ENCODE assay signal across 1 cellular context in genomic region chr9:133979921-133980863, GRCh38.
TF ChIP-seq lines count a peak whose summit lies in the region.

No MANE protein-coding gene starts in this region.

TF ChIP-seq in GM23338, 12 proteins besides CTCF, POLR2A, EP300 and RAD21:
- TF ChIP-seq, protein P1, sequence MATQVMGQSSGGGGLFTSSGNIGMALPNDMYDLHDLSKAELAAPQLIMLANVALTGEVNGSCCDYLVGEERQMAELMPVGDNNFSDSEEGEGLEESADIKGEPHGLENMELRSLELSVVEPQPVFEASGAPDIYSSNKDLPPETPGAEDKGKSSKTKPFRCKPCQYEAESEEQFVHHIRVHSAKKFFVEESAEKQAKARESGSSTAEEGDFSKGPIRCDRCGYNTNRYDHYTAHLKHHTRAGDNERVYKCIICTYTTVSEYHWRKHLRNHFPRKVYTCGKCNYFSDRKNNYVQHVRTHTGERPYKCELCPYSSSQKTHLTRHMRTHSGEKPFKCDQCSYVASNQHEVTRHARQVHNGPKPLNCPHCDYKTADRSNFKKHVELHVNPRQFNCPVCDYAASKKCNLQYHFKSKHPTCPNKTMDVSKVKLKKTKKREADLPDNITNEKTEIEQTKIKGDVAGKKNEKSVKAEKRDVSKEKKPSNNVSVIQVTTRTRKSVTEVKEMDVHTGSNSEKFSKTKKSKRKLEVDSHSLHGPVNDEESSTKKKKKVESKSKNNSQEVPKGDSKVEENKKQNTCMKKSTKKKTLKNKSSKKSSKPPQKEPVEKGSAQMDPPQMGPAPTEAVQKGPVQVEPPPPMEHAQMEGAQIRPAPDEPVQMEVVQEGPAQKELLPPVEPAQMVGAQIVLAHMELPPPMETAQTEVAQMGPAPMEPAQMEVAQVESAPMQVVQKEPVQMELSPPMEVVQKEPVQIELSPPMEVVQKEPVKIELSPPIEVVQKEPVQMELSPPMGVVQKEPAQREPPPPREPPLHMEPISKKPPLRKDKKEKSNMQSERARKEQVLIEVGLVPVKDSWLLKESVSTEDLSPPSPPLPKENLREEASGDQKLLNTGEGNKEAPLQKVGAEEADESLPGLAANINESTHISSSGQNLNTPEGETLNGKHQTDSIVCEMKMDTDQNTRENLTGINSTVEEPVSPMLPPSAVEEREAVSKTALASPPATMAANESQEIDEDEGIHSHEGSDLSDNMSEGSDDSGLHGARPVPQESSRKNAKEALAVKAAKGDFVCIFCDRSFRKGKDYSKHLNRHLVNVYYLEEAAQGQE (IDR thresholded peaks at IDR 0.05; ENCODE audit: unreplicated experiment) = no peak
- TF ChIP-seq CREB1 (CRISPR knock-in tag; IDR thresholded peaks at IDR 0.05; ENCODE audit: low read depth) = no peak
- TF ChIP-seq, protein P2, sequence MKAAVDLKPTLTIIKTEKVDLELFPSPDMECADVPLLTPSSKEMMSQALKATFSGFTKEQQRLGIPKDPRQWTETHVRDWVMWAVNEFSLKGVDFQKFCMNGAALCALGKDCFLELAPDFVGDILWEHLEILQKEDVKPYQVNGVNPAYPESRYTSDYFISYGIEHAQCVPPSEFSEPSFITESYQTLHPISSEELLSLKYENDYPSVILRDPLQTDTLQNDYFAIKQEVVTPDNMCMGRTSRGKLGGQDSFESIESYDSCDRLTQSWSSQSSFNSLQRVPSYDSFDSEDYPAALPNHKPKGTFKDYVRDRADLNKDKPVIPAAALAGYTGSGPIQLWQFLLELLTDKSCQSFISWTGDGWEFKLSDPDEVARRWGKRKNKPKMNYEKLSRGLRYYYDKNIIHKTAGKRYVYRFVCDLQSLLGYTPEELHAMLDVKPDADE (IDR thresholded peaks at IDR 0.05) = no peak
- no peak for TF ChIP-seq ZNF331 (CRISPR knock-in tag; IDR thresholded peaks at IDR 0.05; ENCODE audit: low read depth)
- no peak for TF ChIP-seq POLR2AphosphoS5 (IDR thresholded peaks at IDR 0.05; ENCODE audit: low read depth)
- TF ChIP-seq JUNB (IDR thresholded peaks at IDR 0.05; ENCODE audit: unreplicated experiment) = no peak
- TF ChIP-seq EZH2 (IDR thresholded peaks at IDR 0.05; ENCODE audit: low read depth, unreplicated experiment) = no peak
- no peak for TF ChIP-seq EZH2phosphoT487 (IDR thresholded peaks at IDR 0.05; ENCODE audit: unreplicated experiment)
- TF ChIP-seq NANOG (IDR thresholded peaks at IDR 0.05; ENCODE audit: borderline replicate concordance) = no peak
- no peak for TF ChIP-seq ZNF462 (CRISPR knock-in tag; IDR thresholded peaks at IDR 0.05)
- TF ChIP-seq STAT1 (IDR thresholded peaks at IDR 0.05; ENCODE audit: unreplicated experiment) = no peak
- no peak for TF ChIP-seq ZNF114 (CRISPR knock-in tag; IDR thresholded peaks at IDR 0.05)
